In genomic region chr17:39553326-39553945, GRCh38 we compare ENCODE assay signal across 16 cellular contexts. TPM values are rescaled to one million over a fixed set of nuclear protein-coding genes. Genes with fewer than 3 reads are reported as not detected.
A peak's percentile ranks its signal among the peaks of the same experiment; 100 is the strongest.
DNase-seq lines count a peak whose midpoint lies in the region; ATAC-seq and TF ChIP-seq lines count a peak whose summit lies in the region.
"Had no signal": no experiment of that assay in that cellular context is flagged by ENCODE, and none has a peak within 500 bp of the region (broad histone marks: within the 10 kb centered on the region; RNA-seq: fewer than 3 reads in every experiment).

No MANE protein-coding gene starts in this region.

- CTCF ChIA-PET in MCF 10A (lab: Yijun Ruan, JAX), result interaction anchor here (0.5 to 9.8 kb wide), 4 partner anchors 11 to 508 kb away, joined by 3 to 125 read pairs (median 4); no protein-coding TSS in a partner anchor
- CTCF ChIA-PET in T-cell (lab: Charles Lee), result interaction anchor here in 1 of 2 donors (0.8 kb wide), 1 partner anchor 223 kb away, joined by 4 read pairs; no protein-coding TSS in a partner anchor

- no peak overlapping the region for H3K4me3 ChIP-seq in breast epithelium
- no peak overlapping the region for H3K4me3 ChIP-seq in fibroblast of mammary gland (ENCODE audit: control insufficient read depth, low read depth, low read length)
- H3K4me3 ChIP-seq: A549, upper lobe of right lung had no signal

- H3K36me3 Mint-ChIP-seq in MCF 10A (ENCODE audit: insufficient read depth, unreplicated experiment), result peaks cover 47% of the 10 kb centered on the region
- H3K36me3 Mint-ChIP-seq in activated T-helper 2 cell treated with anti-CD3 and anti-CD28 coated beads, Interferon-gamma antibody, Interleukin-2, Interleukin-4, amounts not matched to agents 10 μg/mL and 5 μg/mL and 100 μg/mL, durations not matched to agents 14 hours and 24 hours and 36 hours (ENCODE audit: low read depth), result peaks cover 50% of the 10 kb centered on the region
- peaks cover 69% of the 10 kb centered on the region for H3K36me3 Mint-ChIP-seq in T-cell

- POLR2A ChIA-PET in MCF 10A (lab: Yijun Ruan, JAX) (interaction anchor here (1.2 kb wide), 1 partner anchor 72 kb away, joined by 4 read pairs; no protein-coding TSS in a partner anchor), T-cell (lab: Charles Lee) (no interaction called here)

- H3K4me1 Mint-ChIP-seq in MCF 10A (ENCODE audit: insufficient read depth, unreplicated experiment) (peaks cover 15% of the 10 kb centered on the region), T-cell (peaks cover 0 to 2% (median 0%) of the 10 kb centered on the region in 3 donors)
- H3K4me1 Mint-ChIP-seq in activated T-helper 2 cell treated with anti-CD3 and anti-CD28 coated beads, Interferon-gamma antibody, Interleukin-2, Interleukin-4, amounts not matched to agents 10 μg/mL and 5 μg/mL and 100 μg/mL, durations not matched to agents 14 hours and 24 hours and 36 hours (ENCODE audit: low read depth), result no peaks in the 10 kb centered on the region
- H3K4me1 Mint-ChIP-seq: activated CD4-positive, alpha-beta T cell treated with anti-CD3 and anti-CD28 coated beads, Interleukin-2, amount 10 ng/mL, durations not matched to agents 7 days and 5 days had no signal

- H3K4me3 Mint-ChIP-seq in MCF 10A (ENCODE audit: unreplicated experiment), result no peak overlapping the region
- no peak overlapping the region for H3K4me3 Mint-ChIP-seq in activated T-helper 2 cell treated with anti-CD3 and anti-CD28 coated beads, Interferon-gamma antibody, Interleukin-2, Interleukin-4, amounts not matched to agents 10 μg/mL and 5 μg/mL and 100 μg/mL, durations not matched to agents 14 hours and 24 hours and 36 hours (ENCODE audit: low read depth)
- H3K4me3 Mint-ChIP-seq in T-cell, result no peak overlapping the region
- H3K4me3 Mint-ChIP-seq: activated CD4-positive, alpha-beta T cell treated with anti-CD3 and anti-CD28 coated beads, Interleukin-2, amount 10 ng/mL, durations not matched to agents 7 days and 5 days; naive thymus-derived CD4-positive, alpha-beta T cell had no signal

- no TSS peak for BruUV-seq in MCF 10A (replicated peaks; lab: Mats Ljungman, UMichigan)

- H3K27ac Mint-ChIP-seq in MCF 10A (ENCODE audit: low read depth, unreplicated experiment) (peak overlapping the region; percentile 72), T-cell (no peak overlapping the region)
- peak overlapping the region; percentile 10 for H3K27ac Mint-ChIP-seq in activated T-helper 2 cell treated with anti-CD3 and anti-CD28 coated beads, Interferon-gamma antibody, Interleukin-2, Interleukin-4, amounts not matched to agents 10 μg/mL and 5 μg/mL and 100 μg/mL, durations not matched to agents 14 hours and 24 hours and 36 hours
- H3K27ac Mint-ChIP-seq: activated CD4-positive, alpha-beta T cell treated with anti-CD3 and anti-CD28 coated beads, Interleukin-2, amount 10 ng/mL, durations not matched to agents 7 days and 5 days had no signal

- DNase-seq in MCF 10A (ENCODE audit: unreplicated experiment), result peak; percentile 33
- no peak for DNase-seq in breast epithelium (ENCODE audit: low spot score in 2 of 2)
- DNase-seq in activated T-helper 2 cell treated with anti-CD3 and anti-CD28 coated beads, Interferon-gamma antibody, Interleukin-2, Interleukin-4, amounts not matched to agents 10 μg/mL and 5 μg/mL and 100 μg/mL, durations not matched to agents 14 hours and 24 hours and 36 hours (ENCODE audit: low spot score), result no peak
- peak; percentile 50 for DNase-seq in fibroblast of mammary gland (ENCODE audit: low read depth)
- DNase-seq in activated gamma-delta T cell treated with Interleukin-2 at 50 U/mL for 16 hours, result no peak
- no peak for DNase-seq in HuH-7 (ENCODE audit: low spot score)
- no peak for DNase-seq in AML-193 (lab: John Stamatoyannopoulos, UW)
- DNase-seq in T-cell, result no peak
- DNase-seq: activated CD4-positive, alpha-beta T cell treated with anti-CD3 and anti-CD28 coated beads, Interleukin-2, amount 10 ng/mL, durations not matched to agents 7 days and 5 days; activated effector memory CD4-positive, alpha-beta T cell treated with anti-CD3 and anti-CD28 coated beads, Interleukin-2, amount 50 U/mL, for 16 hours; kidney; naive thymus-derived CD4-positive, alpha-beta T cell; NCI-H187 treated with DMSO at 0.1 percent for 48 hours; SW 1271; upper lobe of right lung had no signal

- ATAC-seq in T-cell (replicated peaks in 1 of 4), result no peak
- ATAC-seq: naive thymus-derived CD4-positive, alpha-beta T cell; upper lobe of right lung had no signal

- TF ChIP-seq POLR2A in breast epithelium (IDR thresholded peaks at IDR 0.05), result no peak

- H3K36me3 ChIP-seq in breast epithelium, result no peaks in the 10 kb centered on the region

- H3K4me1 ChIP-seq in breast epithelium, result no peaks in the 10 kb centered on the region
- H3K4me1 ChIP-seq: A549, upper lobe of right lung had no signal

- intact Hi-C loops in MCF 10A (cut with micrococcal nuclease) (no loop called here), breast epithelium (cut with DNase I; ENCODE audit: low total_unique reads) (no loop called here)
- intact Hi-C loops in activated T-helper 2 cell treated with anti-CD3 and anti-CD28 coated beads, Interferon-gamma antibody, Interleukin-2, Interleukin-4, amounts not matched to agents 10 μg/mL and 5 μg/mL and 100 μg/mL, durations not matched to agents 14 hours and 24 hours and 36 hours (cut with micrococcal nuclease), result no loop called here

- H3K27me3 ChIP-seq in breast epithelium, result no peaks in the 10 kb centered on the region
- H3K27me3 ChIP-seq: upper lobe of right lung had no signal

- no peaks in the 10 kb centered on the region for H3K9me3 ChIP-seq in breast epithelium
- H3K9me3 ChIP-seq: A549, upper lobe of right lung had no signal

- no peaks in the 10 kb centered on the region for H3K27me3 Mint-ChIP-seq in MCF 10A (ENCODE audit: insufficient read depth, unreplicated experiment)
- H3K27me3 Mint-ChIP-seq in activated T-helper 2 cell treated with anti-CD3 and anti-CD28 coated beads, Interferon-gamma antibody, Interleukin-2, Interleukin-4, amounts not matched to agents 10 μg/mL and 5 μg/mL and 100 μg/mL, durations not matched to agents 14 hours and 24 hours and 36 hours (ENCODE audit: low read depth), result no peaks in the 10 kb centered on the region
- H3K27me3 Mint-ChIP-seq in T-cell, result no peaks in the 10 kb centered on the region
- H3K27me3 Mint-ChIP-seq: activated CD4-positive, alpha-beta T cell treated with anti-CD3 and anti-CD28 coated beads, Interleukin-2, amount 10 ng/mL, durations not matched to agents 7 days and 5 days; naive thymus-derived CD4-positive, alpha-beta T cell had no signal

- TF ChIP-seq CTCF in MCF 10A (IDR thresholded peaks at IDR 0.05; ENCODE audit: unreplicated experiment) (no peak), breast epithelium (IDR thresholded peaks at IDR 0.05) (no peak), fibroblast of mammary gland (conservative IDR thresholded peaks at IDR 0.05; ENCODE audit: control insufficient read depth, insufficient read depth, low read depth, low read length) (no peak)

- no peak overlapping the region for H3K27ac ChIP-seq in breast epithelium
- H3K27ac ChIP-seq: A549, upper lobe of right lung had no signal

- H3K9me3 Mint-ChIP-seq in MCF 10A (ENCODE audit: unreplicated experiment) (no peaks in the 10 kb centered on the region), T-cell (no peaks in the 10 kb centered on the region)
- no peaks in the 10 kb centered on the region for H3K9me3 Mint-ChIP-seq in activated T-helper 2 cell treated with anti-CD3 and anti-CD28 coated beads, Interferon-gamma antibody, Interleukin-2, Interleukin-4, amounts not matched to agents 10 μg/mL and 5 μg/mL and 100 μg/mL, durations not matched to agents 14 hours and 24 hours and 36 hours
- H3K9me3 Mint-ChIP-seq: activated CD4-positive, alpha-beta T cell treated with anti-CD3 and anti-CD28 coated beads, Interleukin-2, amount 10 ng/mL, durations not matched to agents 7 days and 5 days; naive thymus-derived CD4-positive, alpha-beta T cell had no signal

RNA-seq across cellular contexts. Expression of gene NEUROD2, which starts 54.3 kb away (rescaled TPM):
- total RNA-seq in MCF 10A (2022) (not detected in 2 replicates), breast epithelium (not detected), T-cell (not detected)
- not detected in 2 replicates for total RNA-seq in activated T-helper 2 cell treated with anti-CD3 and anti-CD28 coated beads, Interferon-gamma antibody, Interleukin-2, Interleukin-4, amounts not matched to agents 10 μg/mL and 5 μg/mL and 100 μg/mL, durations not matched to agents 14 hours and 24 hours and 36 hours
- total RNA-seq: activated CD4-positive, alpha-beta T cell treated with anti-CD3 and anti-CD28 coated beads, Interleukin-2, amount 10 ng/mL, durations not matched to agents 7 days and 5 days; kidney; naive thymus-derived CD4-positive, alpha-beta T cell; upper lobe of right lung had no signal

Comparison
In these comparisons a context has a peak if more than half of its experiments do, and no peak if none do; other contexts are left out.
1. DNase-seq: peak in MCF 10A (single experiment) and fibroblast of mammary gland (single experiment); none in breast epithelium (0 of 2), activated T-helper 2 cell treated with anti-CD3 and anti-CD28 coated beads, Interferon-gamma antibody, Interleukin-2, Interleukin-4, amounts not matched to agents 10 μg/mL and 5 μg/mL and 100 μg/mL, durations not matched to agents 14 hours and 24 hours and 36 hours (single experiment), activated gamma-delta T cell treated with Interleukin-2 at 50 U/mL for 16 hours (single experiment), HuH-7 (single experiment), AML-193 (0 of 2) and T-cell (0 of 34).
2. H3K27ac Mint-ChIP-seq: peak in MCF 10A (single experiment) and activated T-helper 2 cell treated with anti-CD3 and anti-CD28 coated beads, Interferon-gamma antibody, Interleukin-2, Interleukin-4, amounts not matched to agents 10 μg/mL and 5 μg/mL and 100 μg/mL, durations not matched to agents 14 hours and 24 hours and 36 hours (single experiment); none in T-cell (0 of 2).